Comparison of ENCODE assay signal across 7 cellular contexts in the genomic region with DNA sequence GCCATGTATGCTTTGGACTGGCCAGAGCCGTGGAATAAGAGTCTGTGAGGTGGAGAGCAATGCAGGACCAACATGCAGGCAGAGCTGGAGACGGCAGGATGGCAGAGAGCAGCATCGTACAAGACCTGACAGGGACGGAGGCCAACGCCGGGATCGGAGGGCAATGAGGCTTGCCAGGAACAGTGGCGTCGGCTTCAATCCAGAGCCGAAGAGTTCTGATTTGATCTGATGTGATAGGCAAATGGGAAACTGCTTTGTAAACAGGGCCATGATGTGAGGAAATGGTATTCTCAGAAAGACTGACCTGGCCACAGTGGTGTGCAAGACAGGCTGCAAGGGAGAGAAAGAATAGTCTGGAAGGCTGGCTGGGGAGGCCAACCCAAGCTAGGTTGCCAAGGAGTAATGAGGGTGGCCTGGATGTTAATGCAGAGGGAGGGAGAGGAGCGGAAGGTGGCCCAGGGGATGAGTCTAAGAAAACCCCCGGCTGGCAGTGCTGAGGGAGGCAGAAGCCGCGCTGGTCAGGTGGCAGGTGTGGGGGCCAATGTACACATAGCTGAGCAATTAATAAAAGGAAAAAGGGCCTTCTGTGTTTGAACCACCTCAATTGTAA. TPM values are rescaled to one million over a fixed set of nuclear protein-coding genes. Genes with fewer than 3 reads are reported as not detected.
A peak's percentile ranks its signal among the peaks of the same experiment; 100 is the strongest.
DNase-seq lines count a peak whose midpoint lies in the region; ATAC-seq, FAIRE-seq and TF ChIP-seq lines count a peak whose summit lies in the region.

No MANE protein-coding gene starts in this region.

- no peaks in the 10 kb centered on the region for H3K9me3 ChIP-seq in mammary epithelial cell (replicated peaks; ENCODE audit: insufficient read depth, low read length)

- intact Hi-C loops in mammary epithelial cell (cut with micrococcal nuclease): loop anchor here (5.0 to 10.0 kb wide), 3 partner anchors 94 to 381 kb away; a partner anchor contains a TSS
- intact Hi-C loops in sciatic nerve (cut with DNase I): no loop called here

- in situ Hi-C loops in mammary epithelial cell (cut with MboI; ENCODE audit: low sequenced_read_pairs in 2 of 2): no loop called here

- WGBS in mammary epithelial cell (ENCODE audit: low coverage, missing lambda C conversion rate): 28% methylated on average over 12 of the region's 14 CpGs

- TF ChIP-seq CTCF in mammary epithelial cell (conservative IDR thresholded peaks at IDR 0.05 in 1 of 2, IDR thresholded peaks at IDR 0.05 in 1 of 2; ENCODE audit: extremely low read depth in 1 of 2, insufficient read depth in 1 of 2, low read depth in 1 of 2, low read length in 2 of 2): no peak

- BruUV-seq in mammary epithelial cell (replicated peaks; lab: Mats Ljungman, UMichigan): no TSS peak

- H3K79me2 ChIP-seq in mammary epithelial cell (ENCODE audit: insufficient read depth, low read length): no peaks in the 10 kb centered on the region

- CTCF ChIA-PET in mammary epithelial cell (lab: Charles Lee; ENCODE audit: low non-redundant PET): no interaction called here

- H4K20me1 ChIP-seq in mammary epithelial cell (ENCODE audit: insufficient read depth, low read length): no peaks in the 10 kb centered on the region

- DNase-seq in mammary epithelial cell: peak; percentile 4
- DNase-seq in sciatic nerve (ENCODE audit: low spot score): no peak
- DNase-seq in RCC 7860 (ENCODE audit: low spot score): no peak
- no peak for DNase-seq in NCI-H526 (lab: John Stamatoyannopoulos, UW)

- no peaks in the 10 kb centered on the region for H3K36me3 ChIP-seq in mammary epithelial cell (ENCODE audit: insufficient read depth, low read length)

- H2AFZ ChIP-seq in mammary epithelial cell (ENCODE audit: low read depth, low read length): peak overlapping the region; percentile 83

- H3K27me3 ChIP-seq in mammary epithelial cell (ENCODE audit: insufficient read depth, low read length): no peaks in the 10 kb centered on the region

- peak overlapping the region; percentile 26 for H3K9ac ChIP-seq in mammary epithelial cell (ENCODE audit: insufficient read depth, low read length)

- H3K27ac ChIP-seq in mammary epithelial cell (ENCODE audit: insufficient read depth, low read depth, low read length): peak overlapping the region; percentile 95

- peak overlapping the region; percentile 54 for H3K4me2 ChIP-seq in mammary epithelial cell (ENCODE audit: insufficient read depth, low read depth, low read length)

- ATAC-seq in GM19467 (IDR thresholded peaks at IDR 0.05; ENCODE audit: unreplicated experiment): peak; percentile 14
- ATAC-seq in HG03139 (IDR thresholded peaks at IDR 0.05; ENCODE audit: unreplicated experiment): peak; percentile 16
- peak; percentile 16 for ATAC-seq in sciatic nerve
- ATAC-seq in GM18520 (IDR thresholded peaks at IDR 0.05; ENCODE audit: unreplicated experiment): no peak

- dilution Hi-C loops in mammary epithelial cell (cut with HindIII; ENCODE audit: low sequenced_read_pairs): no loop called here

- no peak overlapping the region for H3K4me3 ChIP-seq in mammary epithelial cell (replicated peaks in 1 of 3; ENCODE audit: insufficient read depth in 1 of 3, low read depth in 2 of 3, low read length in 3 of 3)

- no peak for FAIRE-seq in RCC 7860 (lab: Jason Lieb, UNC)

- peaks cover 48% of the 10 kb centered on the region for H3K4me1 ChIP-seq in mammary epithelial cell (ENCODE audit: insufficient read depth, low read length)

RNA-seq across cellular contexts. Expression of a gene that starts 26.7 kb away (rescaled TPM):
- 10 to 100 TPM in 1 of 2 donors, 1 to 10 TPM in 1; 4.9 to 12.0 TPM for total RNA-seq in mammary epithelial cell
- 3.7 TPM for polyA plus RNA-seq in mammary epithelial cell
- polyA minus RNA-seq in mammary epithelial cell: 0.26 TPM
- total RNA-seq in sciatic nerve: 19.7 TPM
